In the genomic region with DNA sequence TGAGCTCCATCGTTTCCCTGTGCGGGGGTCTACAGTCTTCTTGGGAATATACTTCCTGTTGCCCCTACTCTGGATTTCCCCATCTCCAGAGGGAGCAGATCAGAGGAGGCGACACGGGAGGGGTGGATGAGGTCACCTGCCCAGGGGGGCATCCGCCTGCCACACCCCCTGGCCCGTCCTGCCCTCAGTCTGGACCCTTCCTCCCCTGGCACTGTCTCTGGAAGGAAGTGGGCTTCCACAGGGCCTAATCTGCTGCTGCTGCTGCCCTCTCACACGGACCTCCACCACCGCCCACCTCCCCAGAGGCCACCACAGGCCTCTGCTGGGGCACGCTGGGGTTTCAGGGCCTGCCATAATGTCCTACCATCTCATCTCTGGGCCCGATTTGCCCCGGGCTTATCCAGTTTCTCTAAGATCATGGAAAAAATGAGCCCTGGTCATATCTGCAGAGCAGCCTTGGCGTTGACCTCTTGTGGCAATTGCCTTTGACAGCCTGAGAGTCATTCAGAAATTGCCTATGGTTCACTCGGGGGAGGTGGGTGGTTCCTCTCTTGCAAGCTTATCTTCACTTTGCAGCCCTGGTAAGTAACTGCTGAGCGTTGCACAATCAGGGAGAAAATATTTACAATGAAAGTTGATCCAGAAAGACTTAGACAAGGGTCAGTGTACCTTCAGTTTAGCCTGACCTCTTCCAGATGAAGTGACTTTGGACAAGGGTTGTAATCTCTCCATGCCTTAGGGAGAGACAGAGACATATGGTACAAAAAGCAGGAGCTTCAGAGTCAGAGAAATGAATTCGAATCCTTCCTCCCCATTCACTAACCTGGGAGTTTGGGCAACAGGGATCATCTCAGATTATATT, we compare ENCODE assay signal across 1 cellular context.
TF ChIP-seq lines count a peak whose summit lies in the region.

No MANE protein-coding gene starts in this region.

TF ChIP-seq in K562, 482 proteins besides CTCF, POLR2A, EP300 and RAD21 (continued from another document and continues in another):
- peak; percentile 95 for TF ChIP-seq CHAMP1 (IDR thresholded peaks at IDR 0.05)
- peak; percentile 92 for TF ChIP-seq CTBP1 (IDR thresholded peaks at IDR 0.05; ENCODE audit: borderline replicate concordance)
- peak; percentile 80; the same call in 1 of the 2 replicates for TF ChIP-seq ZNF695 (CRISPR knock-in tag; IDR thresholded peaks at IDR 0.05)
- peak; percentile 83 for TF ChIP-seq RBFOX2 (IDR thresholded peaks at IDR 0.05; ENCODE audit: low read depth, low read length)
- TF ChIP-seq FOXP4 (CRISPR knock-in tag; IDR thresholded peaks at IDR 0.05; ENCODE audit: borderline replicate concordance): peak; percentile 95; the same call in 1 of the 2 replicates
- TF ChIP-seq TOE1 (IDR thresholded peaks at IDR 0.05; ENCODE audit: borderline replicate concordance): peak; percentile 77; the same call in 1 of the 2 replicates
- TF ChIP-seq TOE1 (CRISPR knock-in tag; IDR thresholded peaks at IDR 0.05; ENCODE audit: borderline replicate concordance, low read depth): no peak
- TF ChIP-seq ZNF609 (CRISPR knock-in tag; IDR thresholded peaks at IDR 0.05; ENCODE audit: borderline replicate concordance): peak; percentile 89; the same call in 1 of the 2 replicates
- TF ChIP-seq GATA2 (CRISPR knock-in tag; IDR thresholded peaks at IDR 0.05): peak; percentile 98
- TF ChIP-seq FOXP1 (CRISPR knock-in tag; IDR thresholded peaks at IDR 0.05): peak; percentile 94
- TF ChIP-seq ZNF561 (CRISPR knock-in tag; conservative IDR thresholded peaks at IDR 0.05): peak; percentile 78; the same call in 1 of the 2 replicates
- peak; percentile 59; the same call in 1 of the 2 replicates for TF ChIP-seq MXI1 (IDR thresholded peaks at IDR 0.05; ENCODE audit: low read depth, low read length)
- peak; percentile 70; the same call in 1 of the 2 replicates for TF ChIP-seq TRIM28 (IDR thresholded peaks at IDR 0.05)
- no peak for TF ChIP-seq SRSF1 (IDR thresholded peaks at IDR 0.05; ENCODE audit: low read depth, low read length)
- peak; percentile 57; the same call in 1 of the 2 replicates for TF ChIP-seq ZBTB12 (CRISPR knock-in tag; IDR thresholded peaks at IDR 0.05)
- TF ChIP-seq MCM2 (IDR thresholded peaks at IDR 0.05; ENCODE audit: low read depth): no peak
- peak; percentile 96 for TF ChIP-seq MYNN (IDR thresholded peaks at IDR 0.05)
- TF ChIP-seq MYNN (CRISPR knock-in tag; IDR thresholded peaks at IDR 0.05): no peak
- no peak for TF ChIP-seq SRSF9 (IDR thresholded peaks at IDR 0.05; ENCODE audit: borderline replicate concordance, low read depth, low read length)
- no peak for TF ChIP-seq ZC3H4 (CRISPR knock-in tag; IDR thresholded peaks at IDR 0.05; ENCODE audit: borderline replicate concordance)
- peak; percentile 77 for TF ChIP-seq ZNF384 (IDR thresholded peaks at IDR 0.05; ENCODE audit: low read depth, low read length)
- peak; percentile 95 to 98 for TF ChIP-seq HDAC1 (IDR thresholded peaks at IDR 0.05)
- TF ChIP-seq ZFX (CRISPR knock-in tag; IDR thresholded peaks at IDR 0.05): peak; percentile 70
- TF ChIP-seq ZNF23 (CRISPR knock-in tag; IDR thresholded peaks at IDR 0.05): peak; percentile 43; the same call in 1 of the 2 replicates
- peak; percentile 56; the same call in 1 of the 2 replicates for TF ChIP-seq ZBTB7A (IDR thresholded peaks at IDR 0.05; ENCODE audit: borderline replicate concordance, control insufficient read depth, low read depth, low read length)
- TF ChIP-seq PATZ1 (CRISPR knock-in tag; IDR thresholded peaks at IDR 0.05; ENCODE audit: borderline replicate concordance): 0 out of 2 replicates have a peak, but pooled peaks have one; percentile 2
- TF ChIP-seq, protein P1, sequence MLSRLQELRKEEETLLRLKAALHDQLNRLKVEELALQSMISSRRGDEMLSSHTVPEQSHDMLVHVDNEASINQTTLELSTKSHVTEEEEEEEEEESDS (CRISPR knock-in tag; IDR thresholded peaks at IDR 0.05): no peak
- no peak for TF ChIP-seq FOXA1 (IDR thresholded peaks at IDR 0.05; ENCODE audit: borderline replicate concordance)
- peak; percentile 92 for TF ChIP-seq NR2C2 (CRISPR knock-in tag; IDR thresholded peaks at IDR 0.05)
- TF ChIP-seq NR2C2 (tag; IDR thresholded peaks at IDR 0.05): peak; percentile 98
- peak; percentile 99 for TF ChIP-seq TAL1 (IDR thresholded peaks at IDR 0.05)
- TF ChIP-seq ADNP (tag; IDR thresholded peaks at IDR 0.05): peak; percentile 96
- peak; percentile 54; the same call in 1 of the 2 replicates for TF ChIP-seq ZNF586 (CRISPR knock-in tag; conservative IDR thresholded peaks at IDR 0.05)
- 0 out of 2 replicates have a peak, but pooled peaks have one; percentile 15 for TF ChIP-seq ZFPM2 (CRISPR knock-in tag; IDR thresholded peaks at IDR 0.05)
- peak; percentile 58; the same call in 1 of the 2 replicates for TF ChIP-seq ESRRB (CRISPR knock-in tag; IDR thresholded peaks at IDR 0.05; ENCODE audit: borderline replicate concordance)
- peak; percentile 78 for TF ChIP-seq MEF2A (IDR thresholded peaks at IDR 0.05; ENCODE audit: control insufficient read depth, low read depth, low read length)
- TF ChIP-seq, protein P2, sequence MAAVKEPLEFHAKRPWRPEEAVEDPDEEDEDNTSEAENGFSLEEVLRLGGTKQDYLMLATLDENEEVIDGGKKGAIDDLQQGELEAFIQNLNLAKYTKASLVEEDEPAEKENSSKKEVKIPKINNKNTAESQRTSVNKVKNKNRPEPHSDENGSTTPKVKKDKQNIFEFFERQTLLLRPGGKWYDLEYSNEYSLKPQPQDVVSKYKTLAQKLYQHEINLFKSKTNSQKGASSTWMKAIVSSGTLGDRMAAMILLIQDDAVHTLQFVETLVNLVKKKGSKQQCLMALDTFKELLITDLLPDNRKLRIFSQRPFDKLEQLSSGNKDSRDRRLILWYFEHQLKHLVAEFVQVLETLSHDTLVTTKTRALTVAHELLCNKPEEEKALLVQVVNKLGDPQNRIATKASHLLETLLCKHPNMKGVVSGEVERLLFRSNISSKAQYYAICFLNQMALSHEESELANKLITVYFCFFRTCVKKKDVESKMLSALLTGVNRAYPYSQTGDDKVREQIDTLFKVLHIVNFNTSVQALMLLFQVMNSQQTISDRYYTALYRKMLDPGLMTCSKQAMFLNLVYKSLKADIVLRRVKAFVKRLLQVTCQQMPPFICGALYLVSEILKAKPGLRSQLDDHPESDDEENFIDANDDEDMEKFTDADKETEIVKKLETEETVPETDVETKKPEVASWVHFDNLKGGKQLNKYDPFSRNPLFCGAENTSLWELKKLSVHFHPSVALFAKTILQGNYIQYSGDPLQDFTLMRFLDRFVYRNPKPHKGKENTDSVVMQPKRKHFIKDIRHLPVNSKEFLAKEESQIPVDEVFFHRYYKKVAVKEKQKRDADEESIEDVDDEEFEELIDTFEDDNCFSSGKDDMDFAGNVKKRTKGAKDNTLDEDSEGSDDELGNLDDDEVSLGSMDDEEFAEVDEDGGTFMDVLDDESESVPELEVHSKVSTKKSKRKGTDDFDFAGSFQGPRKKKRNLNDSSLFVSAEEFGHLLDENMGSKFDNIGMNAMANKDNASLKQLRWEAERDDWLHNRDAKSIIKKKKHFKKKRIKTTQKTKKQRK (IDR thresholded peaks at IDR 0.05; ENCODE audit: borderline replicate concordance, low read depth, low read length): no peak
- TF ChIP-seq, protein P3, sequence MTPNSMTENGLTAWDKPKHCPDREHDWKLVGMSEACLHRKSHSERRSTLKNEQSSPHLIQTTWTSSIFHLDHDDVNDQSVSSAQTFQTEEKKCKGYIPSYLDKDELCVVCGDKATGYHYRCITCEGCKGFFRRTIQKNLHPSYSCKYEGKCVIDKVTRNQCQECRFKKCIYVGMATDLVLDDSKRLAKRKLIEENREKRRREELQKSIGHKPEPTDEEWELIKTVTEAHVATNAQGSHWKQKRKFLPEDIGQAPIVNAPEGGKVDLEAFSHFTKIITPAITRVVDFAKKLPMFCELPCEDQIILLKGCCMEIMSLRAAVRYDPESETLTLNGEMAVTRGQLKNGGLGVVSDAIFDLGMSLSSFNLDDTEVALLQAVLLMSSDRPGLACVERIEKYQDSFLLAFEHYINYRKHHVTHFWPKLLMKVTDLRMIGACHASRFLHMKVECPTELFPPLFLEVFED (CRISPR knock-in tag; conservative IDR thresholded peaks at IDR 0.05): peak; percentile 77; the same call in 1 of the 2 replicates
